Comparison of ENCODE assay signal across 8 cellular contexts in the genomic region with DNA sequence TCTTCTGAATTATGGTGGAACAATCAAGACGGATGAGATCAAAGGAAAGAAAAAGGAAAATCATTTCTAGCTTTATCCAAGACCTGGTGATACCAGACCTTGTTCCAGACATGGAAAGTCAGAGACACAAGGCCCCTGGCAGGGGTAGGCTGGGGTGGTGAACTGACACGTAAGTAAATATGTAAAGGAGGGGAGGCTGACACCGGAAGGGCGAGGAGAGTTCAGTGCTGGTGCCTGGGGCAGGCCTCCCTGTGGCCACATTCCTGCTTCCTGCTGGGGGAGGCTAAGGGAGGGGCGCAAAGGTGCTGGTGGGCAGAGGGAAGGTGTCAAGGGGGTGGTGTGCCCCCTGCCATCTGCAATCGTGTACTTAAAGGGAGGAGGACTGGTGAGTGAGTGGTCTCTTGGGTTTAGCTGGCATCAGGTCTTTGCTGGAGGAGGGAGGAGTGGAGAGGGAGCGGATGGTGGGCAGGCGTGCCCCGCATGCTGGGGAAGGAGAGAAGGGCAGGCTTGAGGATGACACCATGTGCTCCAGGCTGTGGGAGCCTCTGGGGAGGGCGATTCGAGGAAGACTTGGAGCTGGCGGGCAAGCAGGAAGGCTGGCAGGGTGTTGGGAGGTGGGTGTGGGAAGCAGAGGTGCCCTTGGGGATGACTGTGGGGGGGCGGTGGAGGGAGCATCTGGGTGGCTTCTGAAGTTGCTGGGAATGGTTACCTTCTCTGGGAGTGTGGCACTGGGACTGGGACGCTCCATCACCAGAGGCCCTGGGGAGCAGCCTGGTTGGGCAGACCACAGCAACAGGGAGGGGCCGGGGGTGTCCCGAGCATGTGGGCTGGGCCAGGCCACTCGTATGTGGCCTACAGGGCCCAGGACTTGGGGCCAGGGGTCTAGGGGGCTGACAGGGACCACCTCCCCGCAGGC. TPM values are rescaled to one million over a fixed set of nuclear protein-coding genes. Genes with fewer than 3 reads are reported as not detected.
DNase-seq lines count a peak whose midpoint lies in the region; ATAC-seq lines count a peak whose summit lies in the region.

No MANE protein-coding gene starts in this region.

- CTCF ChIA-PET in CD4-positive, alpha-beta memory T cell (lab: Charles Lee; ENCODE audit: partially characterized antibody), result interaction anchor here (1.3 to 1.8 kb wide), 3 partner anchors 16 to 166 kb away, joined by 3 to 4 read pairs (median 4); a partner anchor contains a TSS

- H3K27me3 Mint-ChIP-seq in CD4-positive, alpha-beta memory T cell, result no peaks in the 10 kb centered on the region
- no peaks in the 10 kb centered on the region for H3K27me3 Mint-ChIP-seq in activated naive CD8-positive, alpha-beta T cell treated with anti-CD3 and anti-CD28 coated beads, Interleukin-2, amount 50 U/mL, for 24 hours

- H3K36me3 ChIP-seq in CD4-positive, alpha-beta memory T cell (ENCODE audit: insufficient read depth, low read length), result no peaks in the 10 kb centered on the region
- H3K36me3 ChIP-seq in MG63, result no peaks in the 10 kb centered on the region

- H3K4me3 ChIP-seq in CD4-positive, alpha-beta memory T cell (ENCODE audit: low read length in 2 of 2), result peak overlapping the region; percentile 50 to 59
- no peak overlapping the region for H3K4me3 ChIP-seq in MG63

- peaks cover 28 to 74% (median 57%) of the 10 kb centered on the region in 4 donors for H3K4me1 Mint-ChIP-seq in CD4-positive, alpha-beta memory T cell
- H3K4me1 Mint-ChIP-seq in activated naive CD8-positive, alpha-beta T cell treated with anti-CD3 and anti-CD28 coated beads, Interleukin-2, amount 50 U/mL, for 24 hours, result peaks cover 67% of the 10 kb centered on the region

- peak overlapping the region; percentile 92 to 99 (median 98) for H3K4me3 Mint-ChIP-seq in CD4-positive, alpha-beta memory T cell
- H3K4me3 Mint-ChIP-seq in activated naive CD8-positive, alpha-beta T cell treated with anti-CD3 and anti-CD28 coated beads, Interleukin-2, amount 50 U/mL, for 24 hours, result peak overlapping the region; percentile 88

- H3K27ac Mint-ChIP-seq in CD4-positive, alpha-beta memory T cell, result peak overlapping the region; percentile 91 to 98 (median 97)
- H3K27ac Mint-ChIP-seq in activated naive CD8-positive, alpha-beta T cell treated with anti-CD3 and anti-CD28 coated beads, Interleukin-2, amount 50 U/mL, for 24 hours, result peak overlapping the region; percentile 98

- intact Hi-C loops in CD4-positive, alpha-beta memory T cell (cut with micrococcal nuclease), result loop anchor here (1.0 to 2.0 kb wide), 3 partner anchors 31 to 115 kb away; a partner anchor contains a TSS

- ATAC-seq in GM21381 (IDR thresholded peaks at IDR 0.05; ENCODE audit: unreplicated experiment), result peak; percentile 61
- peak; percentile 62 for ATAC-seq in activated naive CD8-positive, alpha-beta T cell treated with anti-CD3 and anti-CD28 coated beads, Interleukin-2, amount 50 U/mL, for 24 hours
- peak; percentile 57 for ATAC-seq in stimulated activated naive CD8-positive, alpha-beta T cell treated with anti-CD3 and anti-CD28 coated beads, Interleukin-15, Interleukin-2, amounts not matched to agents 100 U/mL and 50 U/mL, for 24 hours

- POLR2A ChIA-PET in CD4-positive, alpha-beta memory T cell (lab: Charles Lee; ENCODE audit: partially characterized antibody), result interaction anchor here (0.5 to 4.2 kb wide), 5 partner anchors 9 to 958 kb away, joined by 3 to 51 read pairs (median 5); a partner anchor contains a TSS

- no peaks in the 10 kb centered on the region for H3K9me3 ChIP-seq in CD4-positive, alpha-beta memory T cell (ENCODE audit: control insufficient read depth in 1 of 2, low read length in 2 of 2)
- no peaks in the 10 kb centered on the region for H3K9me3 ChIP-seq in MG63

- DNase-seq in CD4-positive, alpha-beta memory T cell, result peak; percentile 54 to 78 (median 55)
- DNase-seq in MG63 (peak; percentile 24), left kidney (ENCODE audit: low read depth, low spot score) (peak; percentile 84), LoVo (ENCODE audit: low spot score) (no peak), germinal center (ENCODE audit: low spot score) (no peak)
- DNase-seq in activated naive CD8-positive, alpha-beta T cell treated with anti-CD3 and anti-CD28 coated beads, Interleukin-2, amount 50 U/mL, for 24 hours, result peak; percentile 60
- peak; percentile 67 for DNase-seq in stimulated activated naive CD8-positive, alpha-beta T cell treated with anti-CD3 and anti-CD28 coated beads, Interleukin-15, Interleukin-2, amounts not matched to agents 100 U/mL and 50 U/mL, for 24 hours

- peak overlapping the region; percentile 67 for H3K27ac ChIP-seq in CD4-positive, alpha-beta memory T cell (ENCODE audit: low read depth, low read length)

- no peaks in the 10 kb centered on the region for H3K27me3 ChIP-seq in CD4-positive, alpha-beta memory T cell (ENCODE audit: insufficient read depth, low read length)
- no peaks in the 10 kb centered on the region for H3K27me3 ChIP-seq in MG63

- H3K4me1 ChIP-seq in CD4-positive, alpha-beta memory T cell (ENCODE audit: insufficient read depth, low read length), result peaks cover 67% of the 10 kb centered on the region

- H3K9me3 Mint-ChIP-seq in CD4-positive, alpha-beta memory T cell, result peaks cover 0 to 3% (median 0%) of the 10 kb centered on the region in 8 donors
- no peaks in the 10 kb centered on the region for H3K9me3 Mint-ChIP-seq in activated naive CD8-positive, alpha-beta T cell treated with anti-CD3 and anti-CD28 coated beads, Interleukin-2, amount 50 U/mL, for 24 hours

- H3K36me3 Mint-ChIP-seq in CD4-positive, alpha-beta memory T cell, result peaks cover 0 to 18% of the 10 kb centered on the region in 2 donors
- H3K36me3 Mint-ChIP-seq in activated naive CD8-positive, alpha-beta T cell treated with anti-CD3 and anti-CD28 coated beads, Interleukin-2, amount 50 U/mL, for 24 hours (ENCODE audit: low read depth), result peaks cover 2% of the 10 kb centered on the region

RNA-seq across cellular contexts. Expression of a gene that starts 30.6 kb away (rescaled TPM):
- 10 to 100 TPM; 18.8 to 21.8 TPM for total RNA-seq in CD4-positive, alpha-beta memory T cell
- 1 to 10 TPM in 1 of 2 donors, under 1 TPM in 1; 0.95 to 6.3 TPM for polyA plus RNA-seq in CD4-positive, alpha-beta memory T cell
- 25.3 and 30.0 TPM in 2 replicates for total RNA-seq in MG63 (2014; rRNA removed; shearing (Covaris generic); ENCODE audit: low replicate concordance)

Comparison
In these comparisons a context has a peak if more than half of its experiments do, and no peak if none do; other contexts are left out.
1. DNase-seq: peak in CD4-positive, alpha-beta memory T cell (5 of 5), MG63 (single experiment), activated naive CD8-positive, alpha-beta T cell treated with anti-CD3 and anti-CD28 coated beads, Interleukin-2, amount 50 U/mL, for 24 hours (single experiment), left kidney (single experiment) and stimulated activated naive CD8-positive, alpha-beta T cell treated with anti-CD3 and anti-CD28 coated beads, Interleukin-15, Interleukin-2, amounts not matched to agents 100 U/mL and 50 U/mL, for 24 hours (single experiment); none in LoVo (single experiment) and germinal center (single experiment).
2. Peak in every context shown above with its lines, with median percentiles within 50 percentile points of each other: ATAC-seq.